In the genomic region with DNA sequence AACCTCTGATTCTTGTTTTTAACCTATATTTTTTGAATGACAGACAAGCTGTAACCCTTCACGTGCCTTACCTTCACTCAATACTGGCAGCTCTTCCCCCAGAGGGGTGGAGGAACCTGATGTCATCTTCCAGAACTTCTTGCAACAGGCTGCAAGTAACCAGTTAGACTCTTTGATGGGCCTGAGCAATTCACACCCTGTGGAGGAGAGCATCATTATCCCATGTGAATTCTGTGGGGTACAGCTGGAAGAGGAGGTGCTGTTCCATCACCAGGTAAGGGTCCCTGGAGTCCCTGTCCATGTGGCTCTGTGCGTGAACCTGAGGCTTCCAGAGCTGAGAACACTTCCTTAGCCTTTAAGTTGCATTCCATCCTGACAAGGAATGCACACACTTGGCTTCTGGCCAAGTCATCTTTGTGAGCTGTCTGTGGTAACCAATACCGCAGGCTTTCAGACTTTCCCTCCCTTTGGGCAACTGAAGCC, we compare ENCODE assay signal across 13 cellular contexts. TPM values are rescaled to one million over a fixed set of nuclear protein-coding genes. Genes with fewer than 3 reads are reported as not detected.
DNase-seq lines count a peak whose midpoint lies in the region; ATAC-seq and TF ChIP-seq lines count a peak whose summit lies in the region.
"Had no signal": no experiment of that assay in that cellular context is flagged by ENCODE, and none has a peak within 500 bp of the region (broad histone marks: within the 10 kb centered on the region; RNA-seq: fewer than 3 reads in every experiment).

No MANE protein-coding gene starts in this region.

- H3K9me3 Mint-ChIP-seq in activated T-helper 1 cell treated with anti-CD3 and anti-CD28 coated beads, Interleukin-12 subunit alpha, Interleukin-12 subunit beta, Interleukin-2, Interleukin-4 antibody, amounts not matched to agents 30 ng/mL and 10 ng/mL and 1 ng/mL, durations not matched to agents 14 hours and 24 hours and 36 hours: no peaks in the 10 kb centered on the region
- H3K9me3 Mint-ChIP-seq: brain; CD8-positive, alpha-beta memory T cell; natural killer cell treated with Interleukin-12 subunit alpha and Interleukin-12 subunit beta and Interleukin-15 and Interleukin-18, amount 100 ng/mL, for 72 hours had no signal

- H3K36me3 ChIP-seq in left ventricle myocardium inferior (peaks cover 97% of the 10 kb centered on the region), SJSA1 (peaks cover 84% of the 10 kb centered on the region)

- TF ChIP-seq CTCF in left ventricle myocardium inferior (IDR thresholded peaks at IDR 0.05; ENCODE audit: borderline replicate concordance): no peak
- TF ChIP-seq CTCF in fibroblast of villous mesenchyme (IDR thresholded peaks at IDR 0.05; ENCODE audit: insufficient read depth, low read depth, low read length): no peak

- H3K27ac ChIP-seq in left ventricle myocardium inferior (replicated peaks) (no peak overlapping the region), SJSA1 (peak overlapping the region; percentile 79)
- H3K27ac ChIP-seq: testis had no signal

- ATAC-seq in Right ventricle myocardium superior (ENCODE audit: poor library complexity) (no peak), HG03565 (IDR thresholded peaks at IDR 0.05; ENCODE audit: unreplicated experiment) (no peak)
- ATAC-seq: heart left ventricle; natural killer cell treated with Interleukin-12 subunit alpha and Interleukin-12 subunit beta and Interleukin-15 and Interleukin-18, amount 100 ng/mL, for 72 hours had no signal

- intact Hi-C loops in Right ventricle myocardium superior (cut with DNase I): no loop called here
- intact Hi-C loops in left ventricle myocardium inferior (cut with micrococcal nuclease): no loop called here
- intact Hi-C loops in activated T-helper 1 cell treated with anti-CD3 and anti-CD28 coated beads, Interleukin-12 subunit alpha, Interleukin-12 subunit beta, Interleukin-2, Interleukin-4 antibody, amounts not matched to agents 30 ng/mL and 10 ng/mL and 1 ng/mL, durations not matched to agents 14 hours and 24 hours and 36 hours (cut with micrococcal nuclease): no loop called here
- intact Hi-C loops in cardiac septum (cut with DNase I): no loop called here

- no peak overlapping the region for H3K27ac Mint-ChIP-seq in activated T-helper 1 cell treated with anti-CD3 and anti-CD28 coated beads, Interleukin-12 subunit alpha, Interleukin-12 subunit beta, Interleukin-2, Interleukin-4 antibody, amounts not matched to agents 30 ng/mL and 10 ng/mL and 1 ng/mL, durations not matched to agents 14 hours and 24 hours and 36 hours
- H3K27ac Mint-ChIP-seq: natural killer cell treated with Interleukin-12 subunit alpha and Interleukin-12 subunit beta and Interleukin-15 and Interleukin-18, amount 100 ng/mL, for 72 hours had no signal

- H3K27me3 ChIP-seq in left ventricle myocardium inferior (ENCODE audit: low read depth) (no peaks in the 10 kb centered on the region), SJSA1 (replicated peaks) (no peaks in the 10 kb centered on the region)
- H3K27me3 ChIP-seq: heart left ventricle, testis had no signal

- H3K36me3 Mint-ChIP-seq in activated T-helper 1 cell treated with anti-CD3 and anti-CD28 coated beads, Interleukin-12 subunit alpha, Interleukin-12 subunit beta, Interleukin-2, Interleukin-4 antibody, amounts not matched to agents 30 ng/mL and 10 ng/mL and 1 ng/mL, durations not matched to agents 14 hours and 24 hours and 36 hours (ENCODE audit: low read depth): peaks cover 54% of the 10 kb centered on the region

- no peak overlapping the region for H3K4me3 Mint-ChIP-seq in activated T-helper 1 cell treated with anti-CD3 and anti-CD28 coated beads, Interleukin-12 subunit alpha, Interleukin-12 subunit beta, Interleukin-2, Interleukin-4 antibody, amounts not matched to agents 30 ng/mL and 10 ng/mL and 1 ng/mL, durations not matched to agents 14 hours and 24 hours and 36 hours
- H3K4me3 Mint-ChIP-seq: brain; CD8-positive, alpha-beta memory T cell; natural killer cell treated with Interleukin-12 subunit alpha and Interleukin-12 subunit beta and Interleukin-15 and Interleukin-18, amount 100 ng/mL, for 72 hours had no signal

- H3K27me3 Mint-ChIP-seq in activated T-helper 1 cell treated with anti-CD3 and anti-CD28 coated beads, Interleukin-12 subunit alpha, Interleukin-12 subunit beta, Interleukin-2, Interleukin-4 antibody, amounts not matched to agents 30 ng/mL and 10 ng/mL and 1 ng/mL, durations not matched to agents 14 hours and 24 hours and 36 hours (ENCODE audit: insufficient read depth): no peaks in the 10 kb centered on the region
- H3K27me3 Mint-ChIP-seq: brain; CD8-positive, alpha-beta memory T cell; natural killer cell treated with Interleukin-12 subunit alpha and Interleukin-12 subunit beta and Interleukin-15 and Interleukin-18, amount 100 ng/mL, for 72 hours had no signal

- DNase-seq in Right ventricle myocardium superior: peak; percentile 13
- DNase-seq in left ventricle myocardium inferior: no peak
- peak; percentile 68 to 79 for DNase-seq in SJSA1 (ENCODE audit: low read depth in 1 of 2, low spot score in 2 of 2)
- DNase-seq in fibroblast of villous mesenchyme (ENCODE audit: low read depth): peak; percentile 52
- no peak for DNase-seq in activated T-helper 1 cell treated with anti-CD3 and anti-CD28 coated beads, Interleukin-12 subunit alpha, Interleukin-12 subunit beta, Interleukin-2, Interleukin-4 antibody, amounts not matched to agents 30 ng/mL and 10 ng/mL and 1 ng/mL, durations not matched to agents 14 hours and 24 hours and 36 hours (ENCODE audit: low spot score)
- no peak for DNase-seq in activated CD4-positive, alpha-beta T cell treated with anti-CD3 and anti-CD28 coated beads for 4 hours
- DNase-seq in cardiac septum (ENCODE audit: low spot score): no peak
- DNase-seq: CD8-positive, alpha-beta memory T cell; heart left ventricle; testis had no signal

- peaks cover 16% of the 10 kb centered on the region for H3K4me1 Mint-ChIP-seq in activated T-helper 1 cell treated with anti-CD3 and anti-CD28 coated beads, Interleukin-12 subunit alpha, Interleukin-12 subunit beta, Interleukin-2, Interleukin-4 antibody, amounts not matched to agents 30 ng/mL and 10 ng/mL and 1 ng/mL, durations not matched to agents 14 hours and 24 hours and 36 hours (ENCODE audit: low read depth)
- H3K4me1 Mint-ChIP-seq: brain had no signal

- H3K4me1 ChIP-seq in left ventricle myocardium inferior (no peaks in the 10 kb centered on the region), SJSA1 (replicated peaks) (peaks cover 11% of the 10 kb centered on the region)
- H3K4me1 ChIP-seq: testis had no signal

- no peaks in the 10 kb centered on the region for H3K9me3 ChIP-seq in left ventricle myocardium inferior (replicated peaks)
- H3K9me3 ChIP-seq in SJSA1 (replicated peaks): no peaks in the 10 kb centered on the region
- H3K9me3 ChIP-seq: heart left ventricle, testis had no signal

- H3K4me3 ChIP-seq in left ventricle myocardium inferior (no peak overlapping the region), SJSA1 (no peak overlapping the region), fibroblast of villous mesenchyme (ENCODE audit: low read depth, low read length) (no peak overlapping the region)
- H3K4me3 ChIP-seq: heart left ventricle, testis had no signal

RNA-seq across cellular contexts. Expression of a gene that starts 22.7 kb away (rescaled TPM):
- total RNA-seq in Right ventricle myocardium superior (17.4 TPM), left ventricle myocardium inferior (19.8 TPM), fibroblast of villous mesenchyme (30.0 and 47.5 TPM in 2 replicates), cardiac septum (32.3 TPM)
- total RNA-seq in SJSA1 (2014; rRNA removed; shearing (Covaris generic)): 37.3 and 38.2 TPM in 2 replicates
- 46.5 and 46.7 TPM in 2 replicates for total RNA-seq in activated T-helper 1 cell treated with anti-CD3 and anti-CD28 coated beads, Interleukin-12 subunit alpha, Interleukin-12 subunit beta, Interleukin-2, Interleukin-4 antibody, amounts not matched to agents 30 ng/mL and 10 ng/mL and 1 ng/mL, durations not matched to agents 14 hours and 24 hours and 36 hours

RNA-seq across cellular contexts. Expression of a gene that starts 39.5 kb away (rescaled TPM):
- total RNA-seq in Right ventricle myocardium superior (14.7 TPM), left ventricle myocardium inferior (13.7 TPM), fibroblast of villous mesenchyme (25.8 and 30.7 TPM in 2 replicates), cardiac septum (23.1 TPM)
- total RNA-seq in SJSA1 (2014; rRNA removed; shearing (Covaris generic)): 18.7 and 19.3 TPM in 2 replicates
- 52.2 and 58.1 TPM in 2 replicates for total RNA-seq in activated T-helper 1 cell treated with anti-CD3 and anti-CD28 coated beads, Interleukin-12 subunit alpha, Interleukin-12 subunit beta, Interleukin-2, Interleukin-4 antibody, amounts not matched to agents 30 ng/mL and 10 ng/mL and 1 ng/mL, durations not matched to agents 14 hours and 24 hours and 36 hours

Comparison
In these comparisons a context has a peak if more than half of its experiments do, and no peak if none do; other contexts are left out.
1. DNase-seq: peak in Right ventricle myocardium superior (single experiment), SJSA1 (2 of 2) and fibroblast of villous mesenchyme (single experiment); none in left ventricle myocardium inferior (single experiment), activated T-helper 1 cell treated with anti-CD3 and anti-CD28 coated beads, Interleukin-12 subunit alpha, Interleukin-12 subunit beta, Interleukin-2, Interleukin-4 antibody, amounts not matched to agents 30 ng/mL and 10 ng/mL and 1 ng/mL, durations not matched to agents 14 hours and 24 hours and 36 hours (single experiment), activated CD4-positive, alpha-beta T cell treated with anti-CD3 and anti-CD28 coated beads for 4 hours (0 of 2) and cardiac septum (single experiment).